8 cellular contexts compared by ENCODE assay signal in the genomic region with DNA sequence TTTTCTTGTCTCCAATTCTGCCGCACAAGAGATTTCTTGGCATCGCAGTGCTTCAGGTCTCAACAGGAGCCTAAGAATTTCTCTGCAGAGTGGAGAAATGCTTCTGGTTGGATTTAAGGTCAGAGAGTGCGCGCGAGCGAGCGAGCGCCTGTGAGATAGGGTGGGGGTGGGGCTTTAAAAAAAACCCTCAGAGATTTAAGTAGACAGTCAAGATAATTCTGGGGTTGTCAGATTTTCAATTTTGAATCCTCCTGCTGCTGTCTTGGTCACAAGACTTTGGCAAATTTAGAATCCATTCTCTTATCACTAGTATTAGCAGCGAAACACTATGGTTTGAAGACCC. TPM values are rescaled to one million over a fixed set of nuclear protein-coding genes. Genes with fewer than 3 reads are reported as not detected.
DNase-seq lines count a peak whose midpoint lies in the region; ATAC-seq and TF ChIP-seq lines count a peak whose summit lies in the region.

No MANE protein-coding gene starts in this region.

- H3K36me3 Mint-ChIP-seq in immature natural killer cell: no peaks in the 10 kb centered on the region

- no peak for TF ChIP-seq RAD21 in IMR-90 (IDR thresholded peaks at IDR 0.05; ENCODE audit: low read length)

- in situ Hi-C loops in IMR-90 (cut with MboI; ENCODE audit: low sequenced_read_pairs) (no loop called here), astrocyte of the spinal cord (cut with HindIII; ENCODE audit: low sequenced_read_pairs) (no loop called here)

- peak; percentile 11 for DNase-seq in AG10803 (ENCODE audit: low read depth)
- peak; percentile 9 for DNase-seq in IMR-90
- no peak for DNase-seq in astrocyte of the spinal cord (ENCODE audit: low read depth, low spot score)
- DNase-seq in immature natural killer cell: no peak
- no peak for DNase-seq in spleen
- no peak for DNase-seq in activated effector memory CD4-positive, alpha-beta T cell treated with anti-CD3 and anti-CD28 coated beads, Interleukin-2, amount 50 U/mL, for 16 hours
- no peak for DNase-seq in GM19240 (ENCODE audit: insufficient read length, low spot score)

- dilution Hi-C loops in IMR-90 (cut with HindIII; ENCODE audit: low sequenced_read_pairs, unreplicated experiment): no loop called here

- peaks cover 2% of the 10 kb centered on the region; the same call in 1 of the 2 replicates for H3K4me1 ChIP-seq in IMR-90 (ENCODE audit: control insufficient read depth, insufficient read depth, low read length)
- H3K4me1 ChIP-seq in spleen: peaks cover 17 to 70% (median 58%) of the 10 kb centered on the region in 6 donors

- H3K4ac ChIP-seq in IMR-90 (ENCODE audit: low read depth, low read length): no peak overlapping the region

- H3K4me3 Mint-ChIP-seq in immature natural killer cell: peak overlapping the region; percentile 91 to 100 (median 98)

- peak overlapping the region; percentile 62; the same call in 1 of the 2 replicates for H3K9ac ChIP-seq in IMR-90 (ENCODE audit: low read depth, low read length)

- TF ChIP-seq POLR2A in IMR-90 (IDR thresholded peaks at IDR 0.05; ENCODE audit: low read depth, low read length) (no peak), spleen (IDR thresholded peaks at IDR 0.05) (no peak)

- peak overlapping the region; percentile 21 to 94 (median 90) for H3K27ac Mint-ChIP-seq in immature natural killer cell

- no peaks in the 10 kb centered on the region for H4K20me1 ChIP-seq in IMR-90 (ENCODE audit: insufficient read depth, low read length)

- peak overlapping the region; percentile 88 for H3K4me2 ChIP-seq in IMR-90 (ENCODE audit: low read depth, low read length)

- ATAC-seq in IMR-90 (ENCODE audit: low read depth) (peak; percentile 19; the same call in 1 of the 2 replicates), HG02798 (IDR thresholded peaks at IDR 0.05; ENCODE audit: poor library complexity, unreplicated experiment) (no peak)

- H3K18ac ChIP-seq in IMR-90 (ENCODE audit: low read depth, low read length): no peak overlapping the region

- no peak overlapping the region for H3K56ac ChIP-seq in IMR-90 (ENCODE audit: extremely low read depth, insufficient read depth, low read length)

- H2BK5ac ChIP-seq in IMR-90 (ENCODE audit: low read depth, low read length, poor library complexity, severe bottlenecking): no peak overlapping the region

- H2AFZ ChIP-seq in IMR-90 (replicated peaks; ENCODE audit: low read length, poor library complexity): no peak overlapping the region

- 6% methylated on average over 6 of the region's 9 CpGs; no CpG with 5 or more reads in 1 of the 2 experiments for WGBS in IMR-90 (ENCODE audit: extremely low coverage in 2 of 2, insufficient read length in 1 of 2), 2 experiments
- 10 to 31% (median 23%) methylated on average over 9 of the region's 9 CpGs for WGBS in spleen, 5 donors

- no peaks in the 10 kb centered on the region for H3K9me3 Mint-ChIP-seq in immature natural killer cell

- no peak overlapping the region for H4K5ac ChIP-seq in IMR-90 (ENCODE audit: low read depth, low read length)

- POLR2A ChIA-PET in IMR-90 (lab: Charles Lee; ENCODE audit: unreplicated experiment): no interaction called here

- H3K27me3 Mint-ChIP-seq in immature natural killer cell (ENCODE audit: low read depth in 3 of 3): peaks cover 2 to 12% (median 8%) of the 10 kb centered on the region in 3 donors

- no peak overlapping the region for H4K91ac ChIP-seq in IMR-90 (ENCODE audit: insufficient read depth, low read depth, low read length)

- H4K8ac ChIP-seq in IMR-90 (ENCODE audit: low read depth in 2 of 2, low read length in 2 of 2): no peak overlapping the region

- no peaks in the 10 kb centered on the region for H3K36me3 ChIP-seq in IMR-90 (ENCODE audit: control insufficient read depth, insufficient read depth, low read length)
- no peaks in the 10 kb centered on the region for H3K36me3 ChIP-seq in spleen

- no peaks in the 10 kb centered on the region for H3K79me1 ChIP-seq in IMR-90 (ENCODE audit: low read depth in 1 of 2, low read length in 2 of 2)

- no peak overlapping the region for H2BK120ac ChIP-seq in IMR-90 (ENCODE audit: low read depth, low read length)

- H2AK5ac ChIP-seq in IMR-90 (ENCODE audit: low read depth, low read length): no peak overlapping the region

- no peaks in the 10 kb centered on the region for H3K27me3 ChIP-seq in IMR-90 (ENCODE audit: control insufficient read depth, insufficient read depth, low read length)
- H3K27me3 ChIP-seq in spleen (replicated peaks in 1 of 7): no peaks in the 10 kb centered on the region

- no peak overlapping the region for H2AK9ac ChIP-seq in IMR-90 (replicated peaks; ENCODE audit: low read depth, low read length, poor library complexity)

- H3K4me3 ChIP-seq in AG10803 (ENCODE audit: low read length) (peak overlapping the region; percentile 67), IMR-90 (ENCODE audit: insufficient read depth, low read depth, low read length) (peak overlapping the region; percentile 78; the same call in 1 of the 2 replicates), astrocyte of the spinal cord (ENCODE audit: low read depth, low read length) (peak overlapping the region; percentile 67), spleen (peak overlapping the region; percentile 57 to 92 (median 76))

- H3K27ac ChIP-seq in IMR-90 (ENCODE audit: insufficient read depth, low read length) (no peak overlapping the region), spleen (peak overlapping the region; percentile 36 to 97 (median 90))

- H3K14ac ChIP-seq in IMR-90 (replicated peaks; ENCODE audit: low read depth, low read length): no peak overlapping the region

- TF ChIP-seq CTCF in AG10803 (conservative IDR thresholded peaks at IDR 0.05; ENCODE audit: low read length) (no peak), IMR-90 (conservative IDR thresholded peaks at IDR 0.05; ENCODE audit: low read depth, low read length) (no peak), astrocyte of the spinal cord (IDR thresholded peaks at IDR 0.05; ENCODE audit: low read depth, low read length) (no peak), spleen (IDR thresholded peaks at IDR 0.05 in 8 of 11, conservative IDR thresholded peaks at IDR 0.05 in 3 of 11) (no peak)

- no peak overlapping the region for H3K23ac ChIP-seq in IMR-90 (ENCODE audit: low read depth, low read length)

- no peak overlapping the region for H2BK20ac ChIP-seq in IMR-90 (ENCODE audit: low read depth, low read length)

- CTCF ChIA-PET in IMR-90 (lab: Yijun Ruan, JAX): interaction anchor here (1.6 kb wide), 1 partner anchor 51 kb away, joined by 5 read pairs; the partner anchor contains the start of genes CPEB3 and MARCHF5

- no TSS peak for BruUV-seq in IMR-90 (replicated peaks; lab: Mats Ljungman, UMichigan)

- intact Hi-C loops in IMR-90 (cut with micrococcal nuclease): loop anchor here (5.0 kb wide), 1 partner anchor 154 kb away; no protein-coding TSS in a partner anchor
- intact Hi-C loops in spleen (cut with DNase I; ENCODE audit: low total_unique reads): no loop called here

- no peaks in the 10 kb centered on the region for H3K9me3 ChIP-seq in IMR-90 (ENCODE audit: control insufficient read depth, insufficient read depth, low read length)
- no peaks in the 10 kb centered on the region for H3K9me3 ChIP-seq in spleen

- no peaks in the 10 kb centered on the region for H3K9me1 ChIP-seq in IMR-90 (ENCODE audit: insufficient read depth, low read length)

- peaks cover 37 to 59% of the 10 kb centered on the region in 2 donors for H3K4me1 Mint-ChIP-seq in immature natural killer cell

- H2BK15ac ChIP-seq in IMR-90 (ENCODE audit: low read depth, low read length): no peak overlapping the region

TF ChIP-seq in IMR-90, 13 proteins besides CTCF, POLR2A, EP300 and RAD21 (continues in another document):
- no peak for TF ChIP-seq MXI1 (IDR thresholded peaks at IDR 0.05; ENCODE audit: borderline replicate concordance, low read depth, low read length)
- no peak for TF ChIP-seq NFE2L2 (IDR thresholded peaks at IDR 0.05; ENCODE audit: low read depth, low read length)
- TF ChIP-seq ELK1 (IDR thresholded peaks at IDR 0.05; ENCODE audit: borderline replicate concordance, low read depth, low read length): no peak
- no peak for TF ChIP-seq MAZ (IDR thresholded peaks at IDR 0.05; ENCODE audit: borderline replicate concordance, low read depth, low read length)
- no peak for TF ChIP-seq USF2 (IDR thresholded peaks at IDR 0.05; ENCODE audit: low read depth, low read length)
- TF ChIP-seq RCOR1 (IDR thresholded peaks at IDR 0.05; ENCODE audit: insufficient replicate concordance, low read length): no peak
- TF ChIP-seq MAFK (IDR thresholded peaks at IDR 0.05; ENCODE audit: low read depth, low read length): no peak
- TF ChIP-seq BHLHE40 (IDR thresholded peaks at IDR 0.05; ENCODE audit: low read depth, low read length): no peak

RNA-seq across cellular contexts. Expression of gene CPEB3, which starts 49.7 kb away (rescaled TPM):
- total RNA-seq in IMR-90 (2012; rRNA removed) (0.18 and 0.28 TPM in 2 replicates), spleen (10 to 100 TPM in 1 of 7 donors, 1 to 10 TPM in 6; 5.5 to 10.1 (median 8.0) TPM)
- polyA plus RNA-seq in IMR-90 (2012; rRNA removed) (0.26 and 0.36 TPM in 2 replicates), immature natural killer cell (1 to 10 TPM in 1 of 3 donors, under 1 TPM in 1, not detected in 1; 0.63 to 1.1 TPM), spleen (1 to 10 TPM; 1.0 to 1.9 (median 1.3) TPM)
- polyA plus RNA-seq in IMR-90 (2012; cell fraction: cytosol; rRNA removed): 0.13 and 0.21 TPM in 2 replicates
- polyA plus RNA-seq in IMR-90 (2012; cell fraction: nucleus; rRNA removed; ENCODE audit: low replicate concordance): 0.69 and 0.72 TPM in 2 replicates

RNA-seq across cellular contexts. Expression of gene MARCHF5, which starts 49.8 kb away (rescaled TPM):
- total RNA-seq in IMR-90 (2012; rRNA removed) (14.9 and 20.8 TPM in 2 replicates), spleen (10 to 100 TPM; 17.0 to 39.1 (median 29.1) TPM)
- polyA plus RNA-seq in IMR-90 (2012; rRNA removed) (20.3 and 30.0 TPM in 2 replicates), immature natural killer cell (10 to 100 TPM; 15.0 to 32.4 (median 28.4) TPM), spleen (10 to 100 TPM in 1 of 3 donors, 1 to 10 TPM in 2; 6.9 to 12.7 (median 8.8) TPM)
- 5.3 and 8.8 TPM in 2 replicates for polyA plus RNA-seq in IMR-90 (2012; cell fraction: cytosol; rRNA removed)
- polyA plus RNA-seq in IMR-90 (2012; cell fraction: nucleus; rRNA removed; ENCODE audit: low replicate concordance): 7.7 and 26.0 TPM in 2 replicates

Comparison
In these comparisons a context has a peak if more than half of its experiments do, and no peak if none do; other contexts are left out.
1. DNase-seq: peak in AG10803 (single experiment) and IMR-90 (single experiment); none in astrocyte of the spinal cord (single experiment), immature natural killer cell (0 of 3), spleen (single experiment), activated effector memory CD4-positive, alpha-beta T cell treated with anti-CD3 and anti-CD28 coated beads, Interleukin-2, amount 50 U/mL, for 16 hours (single experiment) and GM19240 (single experiment).
2. Peak in every context shown above with its lines, with median percentiles within 50 percentile points of each other: H3K4me3 ChIP-seq.